In genomic region chr1:144523661-144524407, GRCh38 we compare ENCODE assay signal across 8 cellular contexts.
DNase-seq lines count a peak whose midpoint lies in the region; ATAC-seq and TF ChIP-seq lines count a peak whose summit lies in the region.
"Not testable (repeated sequence)": the region's sequence is repeated elsewhere in the genome, so short reads cannot be mapped to it uniquely, and the experiment has no call there.

No MANE protein-coding gene starts in this region.

- not testable (repeated sequence) for H3K4me1 Mint-ChIP-seq in T-helper 1 cell treated with Interleukin-12 subunit alpha and Interleukin-12 subunit beta and Interleukin-4 antibody, amounts not matched to agents 30 μg/mL and 1 μg/mL, for 36 hours (ENCODE audit: low read depth); activated naive CD8-positive, alpha-beta T cell (ENCODE audit: low read depth)

- peak overlapping the region; percentile 99 for H3K9ac ChIP-seq in HUES48 (ENCODE audit: low read depth, low read length)

- H3K9me3 Mint-ChIP-seq in T-helper 1 cell treated with Interleukin-12 subunit alpha and Interleukin-12 subunit beta and Interleukin-4 antibody, amounts not matched to agents 30 μg/mL and 1 μg/mL, for 36 hours; activated naive CD8-positive, alpha-beta T cell (ENCODE audit: low read depth): not testable (repeated sequence)

- not testable (repeated sequence) for H3K4me1 ChIP-seq in HUES48 (ENCODE audit: control insufficient read depth, insufficient read depth, low read length); mucosa of descending colon (ENCODE audit: low read depth)

- not testable (repeated sequence) for H3K36me3 ChIP-seq in HUES48 (ENCODE audit: control insufficient read depth, insufficient read depth, low read length); mucosa of descending colon (ENCODE audit: low read depth)

- TF ChIP-seq CTCF in fibroblast of villous mesenchyme (IDR thresholded peaks at IDR 0.05; ENCODE audit: insufficient read depth, low read depth, low read length); mucosa of descending colon (IDR thresholded peaks at IDR 0.05): not testable (repeated sequence)

- peak overlapping the region; percentile 59 for H3K4me3 ChIP-seq in HUES48 (ENCODE audit: low read depth, low read length)
- not testable (repeated sequence) for H3K4me3 ChIP-seq in fibroblast of villous mesenchyme (ENCODE audit: low read depth, low read length); mucosa of descending colon

- H3K9me3 ChIP-seq in HUES48 (ENCODE audit: control insufficient read depth, insufficient read depth, low read length); mucosa of descending colon: not testable (repeated sequence)

- DNase-seq in ELR (ENCODE audit: low read depth): peak; percentile 87
- DNase-seq in fibroblast of villous mesenchyme (ENCODE audit: low read depth): peak; percentile 25
- peak; percentile 19 to 78 (median 45) for DNase-seq in mucosa of descending colon
- DNase-seq in stimulated activated CD8-positive, alpha-beta memory T cell treated with anti-CD3 and anti-CD28 coated beads, Interleukin-15, amount 100 ng/mL, for 24 hours (ENCODE audit: low read depth): peak; percentile 33

- ATAC-seq in GM21737 (IDR thresholded peaks at IDR 0.05; ENCODE audit: unreplicated experiment) (peak; percentile 89), mucosa of descending colon (peak; percentile 92)

- peak overlapping the region; percentile 88 for H3K4me3 Mint-ChIP-seq in T-helper 1 cell treated with Interleukin-12 subunit alpha and Interleukin-12 subunit beta and Interleukin-4 antibody, amounts not matched to agents 30 μg/mL and 1 μg/mL, for 36 hours
- peak overlapping the region; percentile 86 for H3K4me3 Mint-ChIP-seq in activated naive CD8-positive, alpha-beta T cell

- intact Hi-C loops in mucosa of descending colon (cut with DNase I, micrococcal nuclease): not testable (repeated sequence)

- H3K27me3 ChIP-seq in HUES48 (ENCODE audit: control insufficient read depth, insufficient read depth, low read length): not testable (repeated sequence)

- not testable (repeated sequence) for H3K27me3 Mint-ChIP-seq in T-helper 1 cell treated with Interleukin-12 subunit alpha and Interleukin-12 subunit beta and Interleukin-4 antibody, amounts not matched to agents 30 μg/mL and 1 μg/mL, for 36 hours (ENCODE audit: low read depth); activated naive CD8-positive, alpha-beta T cell

- H3K27ac Mint-ChIP-seq in T-helper 1 cell treated with Interleukin-12 subunit alpha and Interleukin-12 subunit beta and Interleukin-4 antibody, amounts not matched to agents 30 μg/mL and 1 μg/mL, for 36 hours: peak overlapping the region; percentile 100
- H3K27ac Mint-ChIP-seq in activated naive CD8-positive, alpha-beta T cell: peak overlapping the region; percentile 100

- H3K27ac ChIP-seq in HUES48 (ENCODE audit: low read depth, low read length): peak overlapping the region; percentile 97

- not testable (repeated sequence) for H3K36me3 Mint-ChIP-seq in T-helper 1 cell treated with Interleukin-12 subunit alpha and Interleukin-12 subunit beta and Interleukin-4 antibody, amounts not matched to agents 30 μg/mL and 1 μg/mL, for 36 hours (ENCODE audit: low read depth); activated naive CD8-positive, alpha-beta T cell

Comparison
In these comparisons a context has a peak if more than half of its experiments do, and no peak if none do; other contexts are left out.
1. DNase-seq: peak in every context shown above with its lines; median percentile 87 in ELR; 45 in mucosa of descending colon; 33 in stimulated activated CD8-positive, alpha-beta memory T cell treated with anti-CD3 and anti-CD28 coated beads, Interleukin-15, amount 100 ng/mL, for 24 hours; 25 in fibroblast of villous mesenchyme.